ENCODE assay signal across 8 cellular contexts in the genomic region with DNA sequence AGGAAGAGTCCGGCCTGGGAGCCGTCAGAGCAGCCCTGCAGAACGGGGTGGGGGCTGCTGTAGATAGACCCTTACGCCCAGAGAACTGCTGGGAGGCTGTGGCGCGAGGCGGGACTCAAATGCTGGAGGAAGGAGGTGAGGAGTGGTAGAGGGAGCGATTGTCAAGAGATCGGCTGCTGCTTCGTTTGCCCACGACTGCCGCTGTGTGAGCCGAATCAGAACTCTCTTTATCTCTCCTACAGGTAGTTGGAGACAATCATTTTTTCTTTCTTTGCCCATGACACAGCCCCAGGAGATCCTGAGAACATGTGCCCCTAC. TPM values are rescaled to one million over a fixed set of nuclear protein-coding genes. Genes with fewer than 3 reads are reported as not detected.
A peak's percentile ranks its signal among the peaks of the same experiment; 100 is the strongest.
DNase-seq lines count a peak whose midpoint lies in the region; ATAC-seq and TF ChIP-seq lines count a peak whose summit lies in the region.

No MANE protein-coding gene starts in this region.

- in situ Hi-C loops in Panc1 (cut with HindIII; ENCODE audit: low pct_unique_long_range_greater_than_20kb, low sequenced_read_pairs), result no loop called here

- peak overlapping the region; percentile 98 for H3K4me3 Mint-ChIP-seq in chondrocyte (ENCODE audit: unreplicated experiment)

- peak overlapping the region; percentile 86 to 89 for H3K9ac ChIP-seq in mucosa of rectum (ENCODE audit: low read depth in 1 of 2, low read length in 2 of 2)

- CTCF ChIA-PET in Panc1 (lab: Charles Lee), result no interaction called here

- H3K27ac ChIP-seq in Panc1 (ENCODE audit: low read length) (peak overlapping the region; percentile 95), mucosa of rectum (ENCODE audit: low read depth in 2 of 2, low read length in 2 of 2) (peak overlapping the region; percentile 83 to 87)

- ATAC-seq in GM21786 (IDR thresholded peaks at IDR 0.05; ENCODE audit: unreplicated experiment), result peak; percentile 9
- peak; percentile 17 for ATAC-seq in Panc1
- ATAC-seq in GM19467 (IDR thresholded peaks at IDR 0.05; ENCODE audit: unreplicated experiment), result no peak
- ATAC-seq in HG03442 (IDR thresholded peaks at IDR 0.05; ENCODE audit: unreplicated experiment), result no peak

- peak overlapping the region; percentile 99 for H3K27ac Mint-ChIP-seq in chondrocyte (ENCODE audit: unreplicated experiment)

- no peaks in the 10 kb centered on the region for H3K27me3 ChIP-seq in BE2C
- H3K27me3 ChIP-seq in Panc1 (ENCODE audit: control insufficient read depth, insufficient read depth, low read length), result no peaks in the 10 kb centered on the region
- no peaks in the 10 kb centered on the region for H3K27me3 ChIP-seq in mucosa of rectum (ENCODE audit: control insufficient read depth in 2 of 2, insufficient read depth in 2 of 2, low read length in 2 of 2)

- H3K27me3 Mint-ChIP-seq in chondrocyte (ENCODE audit: low read depth), result no peaks in the 10 kb centered on the region

- peaks cover 1% of the 10 kb centered on the region for H3K36me3 Mint-ChIP-seq in chondrocyte (ENCODE audit: low read depth)

- peaks cover 39% of the 10 kb centered on the region for H3K4me1 Mint-ChIP-seq in chondrocyte (ENCODE audit: low read depth)

- TF ChIP-seq CTCF in BE2C (IDR thresholded peaks at IDR 0.05; ENCODE audit: low read depth, low read length), result 0 out of 2 replicates have a peak, but pooled peaks have one; percentile 1
- TF ChIP-seq CTCF in Panc1 (IDR thresholded peaks at IDR 0.05), result no peak
- peak; percentile 36 for TF ChIP-seq CTCF in chondrocyte (IDR thresholded peaks at IDR 0.05)

- no peaks in the 10 kb centered on the region for H3K9me3 Mint-ChIP-seq in chondrocyte (ENCODE audit: low read depth)

- intact Hi-C loops in Panc1 (cut with micrococcal nuclease; ENCODE audit: unreplicated experiment), result no loop called here

- DNase-seq in BE2C (no peak), Panc1 (ENCODE audit: low read depth, low spot score) (no peak), chondrocyte (ENCODE audit: low spot score) (no peak)
- no peak for DNase-seq in activated effector memory CD4-positive, alpha-beta T cell treated with Interleukin-2 at 50 U/mL for 16 hours

- no peaks in the 10 kb centered on the region for H3K9me3 ChIP-seq in BE2C
- H3K9me3 ChIP-seq in Panc1 (ENCODE audit: control insufficient read depth, insufficient read depth, low read depth, low read length), result no peaks in the 10 kb centered on the region
- no peaks in the 10 kb centered on the region for H3K9me3 ChIP-seq in mucosa of rectum (ENCODE audit: control insufficient read depth in 2 of 2, low read length in 2 of 2)

- H3K4me3 ChIP-seq in BE2C (ENCODE audit: low read depth, low read length) (peak overlapping the region; percentile 99), Panc1 (ENCODE audit: low read depth in 2 of 2, low read length in 2 of 2) (peak overlapping the region; percentile 90 to 96), mucosa of rectum (ENCODE audit: low read length in 2 of 2) (peak overlapping the region; percentile 84)

- H3K36me3 ChIP-seq in BE2C, result peaks cover 3% of the 10 kb centered on the region
- H3K36me3 ChIP-seq in Panc1 (ENCODE audit: control insufficient read depth, insufficient read depth, low read length), result no peaks in the 10 kb centered on the region; the same call in 1 of the 2 replicates
- H3K36me3 ChIP-seq in mucosa of rectum (ENCODE audit: control insufficient read depth in 2 of 2, insufficient read depth in 2 of 2, low read length in 2 of 2), result peaks cover 4 to 5% of the 10 kb centered on the region in 2 donors

- POLR2A ChIA-PET in Panc1 (lab: Charles Lee), result interaction anchor here (0.5 kb wide), 1 partner anchor 182 kb away, joined by 3 read pairs; no protein-coding TSS in a partner anchor

- H3K4me1 ChIP-seq in BE2C (no peaks in the 10 kb centered on the region), Panc1 (ENCODE audit: control insufficient read depth, insufficient read depth, low read length) (peaks cover 9% of the 10 kb centered on the region; the same call in 1 of the 2 replicates), mucosa of rectum (ENCODE audit: control insufficient read depth in 2 of 2, insufficient read depth in 2 of 2, low read length in 2 of 2) (peaks cover 21 to 26% of the 10 kb centered on the region in 2 donors)

- TSS peak; percentile 74 for BruUV-seq in Panc1 (replicated peaks; lab: Mats Ljungman, UMichigan)

RNA-seq across cellular contexts. Expression of a gene that starts 0.4 kb away (rescaled TPM):
- polyA plus RNA-seq in BE2C (2012; ENCODE audit: insufficient read depth, insufficient read length, low read depth), result 12.8 TPM
- 5.4 TPM for total RNA-seq in Panc1 (2021; ENCODE audit: unreplicated experiment)
- polyA plus RNA-seq in Panc1 (2012; ENCODE audit: insufficient read length), result 3.5 TPM
- total RNA-seq in chondrocyte, result 7.9 to 9.0 TPM (median 8.3 TPM) in 3 replicates

RNA-seq across cellular contexts. Expression of a gene that starts 26.6 kb away (rescaled TPM):
- 694 TPM for polyA plus RNA-seq in BE2C (2012; ENCODE audit: insufficient read depth, insufficient read length, low read depth)
- total RNA-seq in Panc1 (2021; ENCODE audit: unreplicated experiment) (951 TPM), chondrocyte (834 to 848 TPM (median 848 TPM) in 3 replicates)
- polyA plus RNA-seq in Panc1 (2012; ENCODE audit: insufficient read length), result 1,315 TPM

RNA-seq across cellular contexts. Expression of a gene that starts 26.7 kb away (rescaled TPM):
- 20.5 TPM for polyA plus RNA-seq in BE2C (2012; ENCODE audit: insufficient read depth, insufficient read length, low read depth)
- 15.4 TPM for total RNA-seq in Panc1 (2021; ENCODE audit: unreplicated experiment)
- 21.1 TPM for polyA plus RNA-seq in Panc1 (2012; ENCODE audit: insufficient read length)
- 25.6 to 29.3 TPM (median 27.5 TPM) in 3 replicates for total RNA-seq in chondrocyte

RNA-seq across cellular contexts. Expression of a gene that starts 27.7 kb away (rescaled TPM):
- polyA plus RNA-seq in BE2C (2012; ENCODE audit: insufficient read depth, insufficient read length, low read depth), result 39.2 TPM
- total RNA-seq in Panc1 (2021; ENCODE audit: unreplicated experiment) (55.7 TPM), chondrocyte (14.1 to 16.4 TPM (median 15.3 TPM) in 3 replicates)
- polyA plus RNA-seq in Panc1 (2012; ENCODE audit: insufficient read length), result 38.1 TPM

Comparison
In these comparisons a context has a peak if more than half of its experiments do, and no peak if none do; other contexts are left out.
1. ATAC-seq: peak in GM21786 (single experiment) and Panc1 (single experiment); none in GM19467 (single experiment) and HG03442 (single experiment).
2. Peak in every context shown above with its lines, with median percentiles within 50 percentile points of each other: H3K4me3 ChIP-seq.